ENCODE assay signal across 8 cellular contexts in the genomic region with DNA sequence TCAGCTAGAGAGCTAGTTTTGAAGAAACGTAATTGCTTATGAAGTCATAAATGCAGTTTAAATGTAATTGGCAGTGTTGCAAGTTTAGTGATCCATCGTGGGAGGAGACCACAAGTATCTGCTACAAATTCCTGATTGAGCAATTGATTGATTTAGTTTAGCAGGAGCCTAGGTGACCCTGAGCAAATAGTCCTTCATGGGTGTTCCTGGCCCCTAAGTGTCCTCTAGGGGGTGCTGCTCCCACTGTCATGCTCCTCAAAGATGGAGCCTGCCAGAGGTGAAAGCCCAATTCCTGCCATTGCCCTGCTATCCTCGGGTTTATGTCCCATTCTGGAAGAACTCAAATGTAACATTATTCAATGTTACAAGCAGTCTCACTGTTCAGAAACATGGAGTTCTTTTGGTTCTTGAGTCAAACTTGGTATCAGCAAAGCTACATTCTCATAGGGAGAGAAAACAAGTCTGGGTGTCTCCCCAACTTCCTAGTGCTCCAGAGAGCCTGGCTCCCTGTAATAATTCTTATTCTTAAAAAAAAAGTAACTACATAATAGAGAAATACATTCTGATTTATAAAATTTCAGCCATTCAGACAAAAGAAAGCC. TPM values are rescaled to one million over a fixed set of nuclear protein-coding genes. Genes with fewer than 3 reads are reported as not detected.
DNase-seq lines count a peak whose midpoint lies in the region; ATAC-seq and TF ChIP-seq lines count a peak whose summit lies in the region.

No MANE protein-coding gene starts in this region.

- H3K4me3 ChIP-seq in SJCRH30 (no peak overlapping the region), psoas muscle (no peak overlapping the region), aorta (ENCODE audit: low read length in 2 of 2) (no peak overlapping the region)

- H3K9me3 ChIP-seq in SJCRH30 (replicated peaks) (no peaks in the 10 kb centered on the region), psoas muscle (no peaks in the 10 kb centered on the region), aorta (ENCODE audit: control insufficient read depth, low read length) (no peaks in the 10 kb centered on the region)

- TF ChIP-seq CTCF in GM12872 (IDR thresholded peaks at IDR 0.05; ENCODE audit: insufficient read depth, low read depth, low read length) (peak; percentile 94), glutamatergic neuron (IDR thresholded peaks at IDR 0.05; ENCODE audit: partially characterized antibody, unreplicated experiment) (peak; percentile 74), psoas muscle (IDR thresholded peaks at IDR 0.05) (peak; percentile 78)

- DNase-seq in HuH-7.5 (ENCODE audit: low spot score) (peak; percentile 63), SJCRH30 (peak; percentile 64 to 83), glutamatergic neuron (peak; percentile 71), psoas muscle (peak; percentile 60 to 78), aorta (peak; percentile 76 to 78)
- DNase-seq in activated effector memory CD4-positive, alpha-beta T cell treated with Interleukin-2 at 50 U/mL for 16 hours: peak; percentile 49

- H3K36me3 Mint-ChIP-seq in glutamatergic neuron (ENCODE audit: unreplicated experiment): no peaks in the 10 kb centered on the region

- H3K4me3 Mint-ChIP-seq in glutamatergic neuron (ENCODE audit: unreplicated experiment): no peak overlapping the region

- ATAC-seq in psoas muscle: peak; percentile 76 to 94 (median 92)
- ATAC-seq in aorta (ENCODE audit: low FRiP score): no peak
- no peak for ATAC-seq in GM18858 (IDR thresholded peaks at IDR 0.05; ENCODE audit: unreplicated experiment)

- no peaks in the 10 kb centered on the region for H3K4me1 Mint-ChIP-seq in glutamatergic neuron (ENCODE audit: low read depth, unreplicated experiment)

- H3K27ac Mint-ChIP-seq in glutamatergic neuron (ENCODE audit: unreplicated experiment): no peak overlapping the region

- H3K27me3 ChIP-seq in SJCRH30 (no peaks in the 10 kb centered on the region), psoas muscle (ENCODE audit: insufficient read depth in 3 of 3, low read length in 2 of 3) (no peaks in the 10 kb centered on the region), aorta (ENCODE audit: control insufficient read depth in 1 of 2, insufficient read depth in 2 of 2, low read length in 1 of 2) (no peaks in the 10 kb centered on the region)

- 42 to 53% (median 47%) methylated on average over 3 of the region's 3 CpGs for WGBS in psoas muscle, 3 donors
- 47 to 48% methylated on average over 3 of the region's 3 CpGs for WGBS in aorta, 2 donors

- no peaks in the 10 kb centered on the region for H3K27me3 Mint-ChIP-seq in glutamatergic neuron (ENCODE audit: unreplicated experiment)

- no peak overlapping the region for H3K27ac ChIP-seq in SJCRH30
- H3K27ac ChIP-seq in psoas muscle: no peak overlapping the region
- H3K27ac ChIP-seq in aorta (ENCODE audit: low read depth in 1 of 2, low read length in 2 of 2): no peak overlapping the region

- H3K36me3 ChIP-seq in SJCRH30 (no peaks in the 10 kb centered on the region; the same call in 1 of the 2 replicates), psoas muscle (ENCODE audit: insufficient read depth in 1 of 2, low read depth in 1 of 2) (no peaks in the 10 kb centered on the region), aorta (ENCODE audit: control insufficient read depth in 1 of 2, insufficient read depth in 2 of 2, low read length in 1 of 2) (peaks cover 0 to under 1% of the 10 kb centered on the region in 2 donors)

- peaks cover 4% of the 10 kb centered on the region for H3K9me3 Mint-ChIP-seq in glutamatergic neuron (ENCODE audit: unreplicated experiment)

- intact Hi-C loops in psoas muscle (cut with DNase I): loop anchor here (2.0 to 5.0 kb wide), 2 partner anchors 129 to 131 kb away; a partner anchor contains a TSS
- intact Hi-C loops in aorta (cut with DNase I): loop anchor here in 1 of 2 donors (2.0 kb wide), 1 partner anchor 131 kb away; a partner anchor contains a TSS

- no peaks in the 10 kb centered on the region for H3K4me1 ChIP-seq in SJCRH30
- H3K4me1 ChIP-seq in psoas muscle: no peaks in the 10 kb centered on the region
- no peaks in the 10 kb centered on the region for H3K4me1 ChIP-seq in aorta (ENCODE audit: control insufficient read depth in 1 of 2, insufficient read depth in 2 of 2, low read length in 2 of 2)

RNA-seq across cellular contexts. Expression of a gene that starts 29.8 kb away (rescaled TPM):
- 45.4 and 54.0 TPM in 2 replicates for total RNA-seq in SJCRH30 (2014; rRNA removed; shearing (Covaris generic))
- 49.6 TPM for total RNA-seq in glutamatergic neuron (ENCODE audit: unreplicated experiment)
- 10 to 100 TPM; 15.5 to 30.6 (median 24.9) TPM for total RNA-seq in psoas muscle
- polyA plus RNA-seq in psoas muscle: 10 to 100 TPM in 1 of 3 donors, 1 to 10 TPM in 2; 8.1 to 37.7 (median 9.3) TPM
- total RNA-seq in aorta: 10 to 100 TPM; 40.3 to 42.8 TPM
- polyA plus RNA-seq in aorta: 10 to 100 TPM in 1 of 2 donors, 1 to 10 TPM in 1; 4.9 to 12.7 TPM

Comparison
In these comparisons a context has a peak if more than half of its experiments do, and no peak if none do; other contexts are left out.
1. ATAC-seq: peak in psoas muscle (4 of 4); none in aorta (single experiment) and GM18858 (single experiment).
2. Peak in every context shown above with its lines, with median percentiles within 50 percentile points of each other: CTCF ChIP-seq and DNase-seq.